ENCODE assay signal across 1 cellular context in genomic region chr12:122681814-122682213, GRCh38.
TF ChIP-seq lines count a peak whose summit lies in the region.

No MANE protein-coding gene starts in this region.

TF ChIP-seq in SK-N-SH, 30 proteins besides CTCF, POLR2A, EP300 and RAD21 (continued from another document):
- TF ChIP-seq REST (IDR thresholded peaks at IDR 0.05; ENCODE audit: low read depth, low read length) (no peak), USF1 (IDR thresholded peaks at IDR 0.05; ENCODE audit: borderline replicate concordance, low read depth) (no peak), TCF12 (IDR thresholded peaks at IDR 0.05) (no peak), NRF1 (IDR thresholded peaks at IDR 0.05; ENCODE audit: low read depth, low read length) (no peak), CHD2 (IDR thresholded peaks at IDR 0.05; ENCODE audit: low read length, partially characterized antibody) (no peak), GATA2 (CRISPR knock-in tag; IDR thresholded peaks at IDR 0.05) (no peak), TAF1 (IDR thresholded peaks at IDR 0.05; ENCODE audit: borderline replicate concordance, low read depth, low read length) (no peak), TEAD4 (IDR thresholded peaks at IDR 0.05; ENCODE audit: borderline replicate concordance, insufficient read depth) (no peak), ELF1 (IDR thresholded peaks at IDR 0.05) (no peak), USF2 (IDR thresholded peaks at IDR 0.05; ENCODE audit: borderline replicate concordance, low read depth, low read length) (no peak)
